ENCODE assay signal across 2 cellular contexts in genomic region chr20:47782920-47783552, GRCh38.
TF ChIP-seq lines count a peak whose summit lies in the region.

No MANE protein-coding gene starts in this region.

TF ChIP-seq in SK-N-SH, 30 proteins besides CTCF, POLR2A, EP300 and RAD21 (continued from another document):
- TF ChIP-seq MEF2A (IDR thresholded peaks at IDR 0.05; ENCODE audit: borderline replicate concordance, low read depth) (no peak), JUND (IDR thresholded peaks at IDR 0.05) (no peak), RXRA (IDR thresholded peaks at IDR 0.05; ENCODE audit: borderline replicate concordance, low read depth) (no peak), EZH2phosphoT487 (IDR thresholded peaks at IDR 0.05; ENCODE audit: borderline replicate concordance, low read depth) (no peak), NFIC (IDR thresholded peaks at IDR 0.05; ENCODE audit: borderline replicate concordance) (no peak), CHD2 (IDR thresholded peaks at IDR 0.05; ENCODE audit: low read length, partially characterized antibody) (no peak), SMC3 (IDR thresholded peaks at IDR 0.05; ENCODE audit: low read depth, low read length) (no peak), REST (IDR thresholded peaks at IDR 0.05; ENCODE audit: low read depth, low read length) (no peak), RFX5 (IDR thresholded peaks at IDR 0.05; ENCODE audit: low read length) (no peak), SIN3A (IDR thresholded peaks at IDR 0.05; ENCODE audit: borderline replicate concordance, low read depth, low read length) (no peak), RCOR1 (IDR thresholded peaks at IDR 0.05; ENCODE audit: low read length) (no peak), TCF12 (IDR thresholded peaks at IDR 0.05) (no peak), TAF1 (IDR thresholded peaks at IDR 0.05; ENCODE audit: borderline replicate concordance, low read depth, low read length) (no peak), MAX (IDR thresholded peaks at IDR 0.05; ENCODE audit: low read depth) (no peak)

TF ChIP-seq in SK-N-SH treated with all-trans-retinoic acid at 6 μM for 48 hours, 23 proteins besides CTCF, POLR2A, EP300 and RAD21 (continued from another document):
- TF ChIP-seq PATZ1 (CRISPR knock-in tag; IDR thresholded peaks at IDR 0.05; ENCODE audit: borderline replicate concordance) (no peak), ZFP30 (CRISPR knock-in tag; IDR thresholded peaks at IDR 0.05) (no peak), PPARA (CRISPR knock-in tag; IDR thresholded peaks at IDR 0.05; ENCODE audit: borderline replicate concordance) (no peak), ZNF70 (CRISPR knock-in tag; IDR thresholded peaks at IDR 0.05) (no peak), CSDC2 (CRISPR knock-in tag; IDR thresholded peaks at IDR 0.05) (no peak), BACH2 (CRISPR knock-in tag; IDR thresholded peaks at IDR 0.05; ENCODE audit: borderline replicate concordance) (no peak), TCF4 (CRISPR knock-in tag; IDR thresholded peaks at IDR 0.05; ENCODE audit: borderline replicate concordance) (no peak), ZFP3 (CRISPR knock-in tag; IDR thresholded peaks at IDR 0.05) (no peak), OSR1 (CRISPR knock-in tag; IDR thresholded peaks at IDR 0.05) (no peak)
